Comparison of ENCODE assay signal across 27 cellular contexts in genomic region chr6:130593948-130594347, GRCh38.
DNase-seq lines count a peak whose midpoint lies in the region; ATAC-seq, FAIRE-seq and TF ChIP-seq lines count a peak whose summit lies in the region.
"Had no signal": no experiment of that assay in that cellular context is flagged by ENCODE, and none has a peak within 500 bp of the region (broad histone marks: within the 10 kb centered on the region; RNA-seq: fewer than 3 reads in every experiment).

No MANE protein-coding gene starts in this region.

- no peaks in the 10 kb centered on the region for H3K27me3 ChIP-seq in keratinocyte (ENCODE audit: control insufficient read depth, extremely low read depth, insufficient read depth, low read length)
- H3K27me3 ChIP-seq: BE2C, BLaER1 had no signal

- no peaks in the 10 kb centered on the region for H3K79me2 ChIP-seq in keratinocyte (ENCODE audit: control insufficient read depth, insufficient read depth, low read length)

- peak; percentile 53 for FAIRE-seq in keratinocyte (lab: Jason Lieb, UNC)
- FAIRE-seq: A204.1, GM12878, GM12892, GM18507 had no signal

- H3K9ac ChIP-seq in keratinocyte (ENCODE audit: control insufficient read depth, extremely low read depth, insufficient read depth, low read length), result no peak overlapping the region
- H3K9ac ChIP-seq: BLaER1 had no signal

- H3K9me1 ChIP-seq in keratinocyte (ENCODE audit: control insufficient read depth, extremely low read depth, insufficient read depth, low read length), result no peaks in the 10 kb centered on the region

- H3K36me3 ChIP-seq in keratinocyte (ENCODE audit: control insufficient read depth in 2 of 2, extremely low read depth in 1 of 2, insufficient read depth in 2 of 2, low read length in 2 of 2), result peaks cover 0 to 3% of the 10 kb centered on the region in 2 experiments
- H3K36me3 ChIP-seq: BE2C, BLaER1 had no signal

- H4K20me1 ChIP-seq in keratinocyte (ENCODE audit: control insufficient read depth, extremely low read depth, insufficient read depth, low read length), result no peaks in the 10 kb centered on the region
- H4K20me1 ChIP-seq: BLaER1 had no signal

- no peak overlapping the region for H3K27ac Mint-ChIP-seq in activated CD4-positive, alpha-beta T cell treated with anti-CD3 and anti-CD28 coated beads, Interleukin-2, amount 10 ng/mL, durations not matched to agents 24 days and 14 days
- no peak overlapping the region for H3K27ac Mint-ChIP-seq in activated CD4-positive, alpha-beta T cell treated with anti-CD3 and anti-CD28 coated beads for 36 hours
- no peak overlapping the region for H3K27ac Mint-ChIP-seq in natural killer cell
- H3K27ac Mint-ChIP-seq: CD4-positive, alpha-beta T cell; CD8-positive, alpha-beta T cell had no signal

- H3K36me3 Mint-ChIP-seq in activated CD4-positive, alpha-beta T cell treated with anti-CD3 and anti-CD28 coated beads, Interleukin-2, amount 10 ng/mL, durations not matched to agents 24 days and 14 days (ENCODE audit: low read depth), result peaks cover 5% of the 10 kb centered on the region
- peaks cover 4% of the 10 kb centered on the region for H3K36me3 Mint-ChIP-seq in activated CD4-positive, alpha-beta T cell treated with anti-CD3 and anti-CD28 coated beads for 36 hours (ENCODE audit: low read depth)
- H3K36me3 Mint-ChIP-seq in natural killer cell, result peaks cover 7% of the 10 kb centered on the region
- H3K36me3 Mint-ChIP-seq: CD8-positive, alpha-beta T cell had no signal

- H3K4me3 Mint-ChIP-seq in activated CD4-positive, alpha-beta T cell treated with anti-CD3 and anti-CD28 coated beads, Interleukin-2, amount 10 ng/mL, durations not matched to agents 24 days and 14 days, result no peak overlapping the region
- no peak overlapping the region for H3K4me3 Mint-ChIP-seq in activated CD4-positive, alpha-beta T cell treated with anti-CD3 and anti-CD28 coated beads for 36 hours
- H3K4me3 Mint-ChIP-seq in natural killer cell, result no peak overlapping the region
- H3K4me3 Mint-ChIP-seq: CD4-positive, alpha-beta T cell; CD8-positive, alpha-beta T cell had no signal

- no peak for ATAC-seq in activated CD4-positive, alpha-beta T cell treated with anti-CD3 and anti-CD28 coated beads for 36 hours
- ATAC-seq in natural killer cell (no peak), HG02884 (IDR thresholded peaks at IDR 0.05; ENCODE audit: unreplicated experiment) (no peak)
- ATAC-seq: CD8-positive, alpha-beta T cell had no signal

- intact Hi-C loops in activated CD4-positive, alpha-beta T cell treated with anti-CD3 and anti-CD28 coated beads, Interleukin-2, amount 10 ng/mL, durations not matched to agents 24 days and 14 days (cut with micrococcal nuclease), result loop anchor here (2.0 kb wide), 1 partner anchor 17 kb away; no protein-coding TSS in a partner anchor
- intact Hi-C loops in activated CD4-positive, alpha-beta T cell treated with anti-CD3 and anti-CD28 coated beads for 36 hours (cut with DNase I, micrococcal nuclease), result no loop called here
- intact Hi-C loops in natural killer cell (cut with micrococcal nuclease), result no loop called here

- CTCF ChIA-PET in activated CD4-positive, alpha-beta T cell treated with anti-CD3 and anti-CD28 coated beads for 36 hours (lab: Charles Lee), result interaction anchor here (1.2 to 1.3 kb wide), 2 partner anchors 8 to 13 kb away, joined by 3 read pairs; no protein-coding TSS in a partner anchor

- no peak for TF ChIP-seq CTCF in keratinocyte (optimal IDR thresholded peaks at IDR 0.05 in 1 of 3, IDR thresholded peaks at IDR 0.05 in 1 of 3, conservative IDR thresholded peaks at IDR 0.05 in 1 of 3; ENCODE audit: extremely low read depth in 1 of 3, insufficient read depth in 2 of 3, low read length in 3 of 3)
- TF ChIP-seq CTCF in natural killer cell (IDR thresholded peaks at IDR 0.05), result no peak

- POLR2A ChIA-PET in activated CD4-positive, alpha-beta T cell treated with anti-CD3 and anti-CD28 coated beads for 36 hours (lab: Charles Lee), result interaction anchor here (0.6 kb wide), 1 partner anchor 8 kb away, joined by 4 read pairs; no protein-coding TSS in a partner anchor

- DNase-seq in activated CD4-positive, alpha-beta T cell treated with anti-CD3 and anti-CD28 coated beads, Interleukin-2, amount 10 ng/mL, durations not matched to agents 24 days and 14 days, result peak; percentile 42
- no peak for DNase-seq in activated CD4-positive, alpha-beta T cell treated with anti-CD3 and anti-CD28 coated beads for 36 hours
- peak; percentile 15 for DNase-seq in COLO829 (ENCODE audit: low spot score)
- DNase-seq in keratinocyte (ENCODE audit: low read depth, low spot score), result no peak
- peak; percentile 64 for DNase-seq in renal cortical epithelial cell (ENCODE audit: low read depth)
- no peak for DNase-seq in natural killer cell
- DNase-seq in Kasumi-1 (lab: John Stamatoyannopoulos, UW), result no peak
- DNase-seq: 8988T; ACHN; BE2C; C1 segment of cervical spinal cord; CD4-positive, alpha-beta T cell; CD8-positive, alpha-beta T cell; COR-L47; DMS 273 treated with DMSO at 0.1 percent for 48 hours; DMS153; DMS53; DMS79; DND-41; EL; GDM1 had no signal

- H3K4me1 ChIP-seq in keratinocyte (ENCODE audit: control insufficient read depth, extremely low read depth, insufficient read depth, low read length), result peaks cover 24% of the 10 kb centered on the region
- H3K4me1 ChIP-seq: BE2C, BLaER1 had no signal

- H3K27ac ChIP-seq in keratinocyte (ENCODE audit: control insufficient read depth, insufficient read depth, low read length), result no peak overlapping the region
- H3K27ac ChIP-seq: BLaER1 had no signal

- H3K4me1 Mint-ChIP-seq in activated CD4-positive, alpha-beta T cell treated with anti-CD3 and anti-CD28 coated beads, Interleukin-2, amount 10 ng/mL, durations not matched to agents 24 days and 14 days, result peaks cover 21% of the 10 kb centered on the region
- H3K4me1 Mint-ChIP-seq in activated CD4-positive, alpha-beta T cell treated with anti-CD3 and anti-CD28 coated beads for 36 hours, result peaks cover 10% of the 10 kb centered on the region
- no peaks in the 10 kb centered on the region for H3K4me1 Mint-ChIP-seq in natural killer cell

- no peak overlapping the region for H3K4me3 ChIP-seq in keratinocyte (ENCODE audit: control insufficient read depth in 2 of 3, extremely low read depth in 1 of 3, insufficient read depth in 2 of 3, low read depth in 1 of 3, low read length in 3 of 3)
- H3K4me3 ChIP-seq: BLaER1, GM12878 had no signal

- peaks cover 9% of the 10 kb centered on the region for H3K9me3 ChIP-seq in keratinocyte (ENCODE audit: control insufficient read depth, low read depth, low read length)
- H3K9me3 ChIP-seq: BE2C, BLaER1 had no signal

- no peak overlapping the region for H2AFZ ChIP-seq in keratinocyte (ENCODE audit: control insufficient read depth, low read length)

- no peaks in the 10 kb centered on the region for H3K27me3 Mint-ChIP-seq in activated CD4-positive, alpha-beta T cell treated with anti-CD3 and anti-CD28 coated beads, Interleukin-2, amount 10 ng/mL, durations not matched to agents 24 days and 14 days
- no peaks in the 10 kb centered on the region for H3K27me3 Mint-ChIP-seq in activated CD4-positive, alpha-beta T cell treated with anti-CD3 and anti-CD28 coated beads for 36 hours
- H3K27me3 Mint-ChIP-seq in natural killer cell (ENCODE audit: low read depth in 2 of 2), result no peaks in the 10 kb centered on the region
- H3K27me3 Mint-ChIP-seq: CD4-positive, alpha-beta T cell had no signal

- peaks cover 31% of the 10 kb centered on the region for H3K9me3 Mint-ChIP-seq in activated CD4-positive, alpha-beta T cell treated with anti-CD3 and anti-CD28 coated beads, Interleukin-2, amount 10 ng/mL, durations not matched to agents 24 days and 14 days
- peaks cover 14% of the 10 kb centered on the region for H3K9me3 Mint-ChIP-seq in activated CD4-positive, alpha-beta T cell treated with anti-CD3 and anti-CD28 coated beads for 36 hours (ENCODE audit: low read depth)
- peaks cover 4 to 5% of the 10 kb centered on the region in 2 donors for H3K9me3 Mint-ChIP-seq in natural killer cell

- dilution Hi-C loops in keratinocyte (cut with MboI; ENCODE audit: extremely low pct_ligation_motif_present, low sequenced_read_pairs), result no loop called here

- no peak overlapping the region for H3K4me2 ChIP-seq in keratinocyte (ENCODE audit: control insufficient read depth, extremely low read depth, insufficient read depth, low read depth, low read length)
- H3K4me2 ChIP-seq: BLaER1 had no signal

Comparison
In these comparisons a context has a peak if more than half of its experiments do, and no peak if none do; other contexts are left out.
1. DNase-seq: peak in activated CD4-positive, alpha-beta T cell treated with anti-CD3 and anti-CD28 coated beads, Interleukin-2, amount 10 ng/mL, durations not matched to agents 24 days and 14 days (single experiment), COLO829 (single experiment) and renal cortical epithelial cell (single experiment); none in activated CD4-positive, alpha-beta T cell treated with anti-CD3 and anti-CD28 coated beads for 36 hours (single experiment), keratinocyte (single experiment), natural killer cell (single experiment) and Kasumi-1 (0 of 2).